In genomic region chr2:106280653-106281202, GRCh38 we compare ENCODE assay signal across 17 cellular contexts.
"Had no signal": no experiment of that assay in that cellular context is flagged by ENCODE, and none has a peak within 500 bp of the region (broad histone marks: within the 10 kb centered on the region; RNA-seq: fewer than 3 reads in every experiment).

No MANE protein-coding gene starts in this region.

- H3K4me3 Mint-ChIP-seq: activated naive CD4-positive, alpha-beta T cell treated with anti-CD3 and anti-CD28 coated beads for 36 hours; activated naive CD8-positive, alpha-beta T cell treated with anti-CD3 and anti-CD28 coated beads, Interleukin-2, amount 50 U/mL, for 24 hours; activated T-cell treated with anti-CD3 and anti-CD28 coated beads, Interleukin-2, amount 50 U/mL, for 24 hours; natural killer cell treated with Interleukin-12 subunit alpha and Interleukin-12 subunit beta and Interleukin-15 and Interleukin-18, amount 100 ng/mL, for 72 hours had no signal

- H3K9me3 ChIP-seq: left ventricle myocardium inferior, prostate gland, spleen had no signal

- H3K4me1 Mint-ChIP-seq: activated naive CD8-positive, alpha-beta T cell treated with anti-CD3 and anti-CD28 coated beads, Interleukin-2, amount 50 U/mL, for 24 hours had no signal

- H3K4me3 ChIP-seq: coronary artery, left ventricle myocardium inferior, prostate gland, spleen had no signal

- H3K27ac Mint-ChIP-seq: activated naive CD4-positive, alpha-beta T cell treated with anti-CD3 and anti-CD28 coated beads for 36 hours; activated naive CD8-positive, alpha-beta T cell treated with anti-CD3 and anti-CD28 coated beads, Interleukin-2, amount 50 U/mL, for 24 hours; activated T-cell treated with anti-CD3 and anti-CD28 coated beads, Interleukin-2, amount 50 U/mL, for 24 hours; natural killer cell treated with Interleukin-12 subunit alpha and Interleukin-12 subunit beta and Interleukin-15 and Interleukin-18, amount 100 ng/mL, for 72 hours had no signal

- H3K4me1 ChIP-seq: prostate gland had no signal

- H3K36me3 Mint-ChIP-seq: natural killer cell treated with Interleukin-12 subunit alpha and Interleukin-12 subunit beta and Interleukin-15 and Interleukin-18, amount 100 ng/mL, for 72 hours had no signal

- H3K27ac ChIP-seq: coronary artery, epithelial cell of prostate, left ventricle myocardium inferior, prostate gland had no signal

- DNase-seq: activated CD4-positive, alpha-beta T cell treated with anti-CD3 and anti-CD28 coated beads, Interleukin-2, amount 50 U/mL, for 4 hours; activated CD8-positive, alpha-beta memory T cell treated with anti-CD3 and anti-CD28 coated beads for 24 hours; activated CD8-positive, alpha-beta memory T cell treated with anti-CD3 and anti-CD28 coated beads, Interleukin-2, amount 50 U/mL, for 4 hours; activated naive CD4-positive, alpha-beta T cell treated with anti-CD3 and anti-CD28 coated beads for 36 hours; activated naive CD8-positive, alpha-beta T cell treated with anti-CD3 and anti-CD28 coated beads, Interleukin-2, amount 50 U/mL, for 24 hours; activated T-cell treated with anti-CD3 and anti-CD28 coated beads, Interleukin-2, amount 50 U/mL, for 24 hours; cerebellar nuclear complex; left ventricle myocardium inferior; mammary epithelial cell; spleen; stimulated activated CD4-positive, alpha-beta T cell treated with anti-CD3 and anti-CD28 coated beads, Interleukin-4, amount 100 ng/mL, for 1 hour; stimulated activated naive CD4-positive, alpha-beta T cell treated with Interleukin-2 at 50 U/mL for 16 hours; T-helper 9 cell had no signal

- H3K9me3 Mint-ChIP-seq: activated naive CD4-positive, alpha-beta T cell treated with anti-CD3 and anti-CD28 coated beads for 36 hours; activated naive CD8-positive, alpha-beta T cell treated with anti-CD3 and anti-CD28 coated beads, Interleukin-2, amount 50 U/mL, for 24 hours; activated T-cell treated with anti-CD3 and anti-CD28 coated beads, Interleukin-2, amount 50 U/mL, for 24 hours; natural killer cell treated with Interleukin-12 subunit alpha and Interleukin-12 subunit beta and Interleukin-15 and Interleukin-18, amount 100 ng/mL, for 72 hours had no signal

- H3K36me3 ChIP-seq: left ventricle myocardium inferior, prostate gland, spleen had no signal
